ENCODE assay signal across 8 cellular contexts in the genomic region with DNA sequence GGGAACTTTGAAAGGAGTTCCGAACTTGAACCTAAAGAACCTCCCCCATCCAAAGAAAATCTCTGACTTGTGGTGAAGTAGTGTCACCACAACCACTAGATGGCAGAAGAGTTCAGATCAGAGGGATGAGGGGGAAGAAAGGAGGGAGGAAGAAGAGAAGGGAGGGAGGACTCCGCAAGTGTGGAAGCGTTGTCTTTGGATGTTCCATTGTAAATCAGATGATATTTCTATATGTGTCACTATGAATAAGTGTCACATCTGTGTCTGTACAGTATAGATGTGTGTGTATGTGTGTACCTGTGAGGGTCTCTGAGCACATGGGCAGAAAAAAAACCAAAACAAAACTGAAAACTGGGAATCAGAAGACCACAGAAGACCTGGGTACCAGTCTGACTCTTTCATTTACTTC. TPM values are rescaled to one million over a fixed set of nuclear protein-coding genes. Genes with fewer than 3 reads are reported as not detected.
DNase-seq lines count a peak whose midpoint lies in the region; ATAC-seq, FAIRE-seq and TF ChIP-seq lines count a peak whose summit lies in the region.

No MANE protein-coding gene starts in this region.

- FAIRE-seq in G401.6 (lab: Jason Lieb, UNC) (peak; percentile 91), islet of Langerhans (lab: Jason Lieb, UNC) (peak; percentile 68)

- H3K27ac ChIP-seq in breast epithelium = no peak overlapping the region

- peak overlapping the region in 1 of 3 donors; percentile 9 for H3K4me3 ChIP-seq in breast epithelium

- no peaks in the 10 kb centered on the region for H3K9me3 Mint-ChIP-seq in stimulated activated effector memory CD8-positive, alpha-beta T cell treated with anti-CD3 and anti-CD28 coated beads, Interleukin-12 subunit alpha, Interleukin-12 subunit beta, amount 100 ng/mL, for 72 hours

- H3K4me3 Mint-ChIP-seq in stimulated activated effector memory CD8-positive, alpha-beta T cell treated with anti-CD3 and anti-CD28 coated beads, Interleukin-12 subunit alpha, Interleukin-12 subunit beta, amount 100 ng/mL, for 72 hours = peak overlapping the region; percentile 14

- H3K36me3 ChIP-seq in breast epithelium = no peaks in the 10 kb centered on the region

- DNase-seq in A172 (ENCODE audit: low spot score) = peak; percentile 62
- DNase-seq in MV-4-11 (lab: John Stamatoyannopoulos, UW) = peak; percentile 71
- DNase-seq in SHP77 treated with DMSO at 0.1 percent for 48 hours (lab: John Stamatoyannopoulos, UW) = peak; percentile 65
- DNase-seq in breast epithelium (ENCODE audit: low spot score in 2 of 2) = no peak
- peak in 1 of 2 donors; percentile 14 for DNase-seq in stimulated activated effector memory CD8-positive, alpha-beta T cell treated with anti-CD3 and anti-CD28 coated beads, Interleukin-12 subunit alpha, Interleukin-12 subunit beta, amount 100 ng/mL, for 72 hours (ENCODE audit: low spot score in 2 of 2)

- H3K4me1 Mint-ChIP-seq in stimulated activated effector memory CD8-positive, alpha-beta T cell treated with anti-CD3 and anti-CD28 coated beads, Interleukin-12 subunit alpha, Interleukin-12 subunit beta, amount 100 ng/mL, for 72 hours = peaks cover 16% of the 10 kb centered on the region

- intact Hi-C loops in breast epithelium (cut with DNase I; ENCODE audit: low total_unique reads) = no loop called here

- ATAC-seq in stimulated activated effector memory CD8-positive, alpha-beta T cell treated with anti-CD3 and anti-CD28 coated beads, Interleukin-12 subunit alpha, Interleukin-12 subunit beta, amount 100 ng/mL, for 72 hours = peak; percentile 80
- ATAC-seq in GM19328 (IDR thresholded peaks at IDR 0.05; ENCODE audit: unreplicated experiment) = no peak

- H3K9me3 ChIP-seq in breast epithelium = no peaks in the 10 kb centered on the region

- no peaks in the 10 kb centered on the region for H3K27me3 ChIP-seq in breast epithelium

- H3K36me3 Mint-ChIP-seq in stimulated activated effector memory CD8-positive, alpha-beta T cell treated with anti-CD3 and anti-CD28 coated beads, Interleukin-12 subunit alpha, Interleukin-12 subunit beta, amount 100 ng/mL, for 72 hours = no peaks in the 10 kb centered on the region

- TF ChIP-seq POLR2A in breast epithelium (IDR thresholded peaks at IDR 0.05) = no peak

- no peaks in the 10 kb centered on the region for H3K4me1 ChIP-seq in breast epithelium

- no peak overlapping the region for H3K27ac Mint-ChIP-seq in stimulated activated effector memory CD8-positive, alpha-beta T cell treated with anti-CD3 and anti-CD28 coated beads, Interleukin-12 subunit alpha, Interleukin-12 subunit beta, amount 100 ng/mL, for 72 hours

- TF ChIP-seq CTCF in breast epithelium (IDR thresholded peaks at IDR 0.05) = peak; percentile 71 to 88 (median 83)

RNA-seq across cellular contexts. Expression of a gene that starts 16.9 kb away (rescaled TPM):
- 4.2 and 7.2 TPM in 2 replicates for total RNA-seq in A172 (2014; rRNA removed; shearing (Covaris generic))
- 10 to 100 TPM in 2 of 3 donors, 1 to 10 TPM in 1; 9.5 to 12.3 (median 10.7) TPM for total RNA-seq in breast epithelium

RNA-seq across cellular contexts. Expression of a gene that starts 27.8 kb away (rescaled TPM):
- total RNA-seq in A172 (2014; rRNA removed; shearing (Covaris generic)) = 41.0 and 46.7 TPM in 2 replicates
- 10 to 100 TPM; 34.6 to 54.3 (median 37.7) TPM for total RNA-seq in breast epithelium

Comparison
In these comparisons a context has a peak if more than half of its experiments do, and no peak if none do; other contexts are left out.
1. DNase-seq: peak in A172 (single experiment), MV-4-11 (single experiment) and SHP77 treated with DMSO at 0.1 percent for 48 hours (single experiment); none in breast epithelium (0 of 2).